21 cellular contexts compared by ENCODE assay signal in genomic region chr2:106175084-106175850, GRCh38. TPM values are rescaled to one million over a fixed set of nuclear protein-coding genes. Genes with fewer than 3 reads are reported as not detected.
DNase-seq lines count a peak whose midpoint lies in the region; ATAC-seq and TF ChIP-seq lines count a peak whose summit lies in the region.
"Had no signal": no experiment of that assay in that cellular context is flagged by ENCODE, and none has a peak within 500 bp of the region (broad histone marks: within the 10 kb centered on the region; RNA-seq: fewer than 3 reads in every experiment).

No MANE protein-coding gene starts in this region.

- H3K36me3 Mint-ChIP-seq in activated naive CD8-positive, alpha-beta T cell treated with anti-CD3 and anti-CD28 coated beads for 36 hours = peaks cover 10% of the 10 kb centered on the region
- H3K36me3 Mint-ChIP-seq in activated CD8-positive, alpha-beta memory T cell treated with anti-CD3 and anti-CD28 coated beads, Interleukin-2, amount 10 ng/mL, durations not matched to agents 7 days and 5 days = peaks cover 6% of the 10 kb centered on the region

- peak overlapping the region; percentile 60; the same call in 1 of the 2 replicates for H3K9ac ChIP-seq in BLaER1

- H3K27ac Mint-ChIP-seq in activated naive CD8-positive, alpha-beta T cell treated with anti-CD3 and anti-CD28 coated beads for 36 hours = peak overlapping the region; percentile 12
- no peak overlapping the region for H3K27ac Mint-ChIP-seq in activated CD8-positive, alpha-beta memory T cell treated with anti-CD3 and anti-CD28 coated beads, Interleukin-2, amount 10 ng/mL, durations not matched to agents 7 days and 5 days
- H3K27ac Mint-ChIP-seq: activated CD4-positive, alpha-beta T cell treated with anti-CD3 and anti-CD28 coated beads for 36 hours; activated T-helper 1 cell treated with anti-CD3 and anti-CD28 coated beads, Interleukin-12 subunit alpha, Interleukin-12 subunit beta, Interleukin-2, Interleukin-4 antibody, amounts not matched to agents 30 ng/mL and 10 ng/mL and 1 ng/mL, durations not matched to agents 14 hours and 24 hours and 36 hours; T-helper 17 cell had no signal

- peak; percentile 50 for ATAC-seq in GM18861 (IDR thresholded peaks at IDR 0.05; ENCODE audit: unreplicated experiment)
- ATAC-seq in lung (ENCODE audit: insufficient read depth, low FRiP score) = peak; percentile 66
- ATAC-seq in HG02571 (IDR thresholded peaks at IDR 0.05; ENCODE audit: unreplicated experiment) = no peak
- ATAC-seq in activated CD8-positive, alpha-beta memory T cell treated with anti-CD3 and anti-CD28 coated beads, Interleukin-2, amount 10 ng/mL, durations not matched to agents 7 days and 5 days = no peak
- ATAC-seq: activated CD4-positive, alpha-beta T cell treated with anti-CD3 and anti-CD28 coated beads for 36 hours; heart left ventricle; K562; left cardiac atrium; T-helper 17 cell had no signal

- no peak for TF ChIP-seq CTCF in lung (IDR thresholded peaks at IDR 0.05; ENCODE audit: control extremely low read depth, extremely low read depth)

- H3K27ac ChIP-seq in BLaER1 (peak overlapping the region; percentile 76), lung (ENCODE audit: low read depth in 1 of 2, low read length in 1 of 2) (peak overlapping the region in 1 of 2 donors; percentile 69), substantia nigra (ENCODE audit: low read depth, low read length, poor library complexity, severe bottlenecking) (no peak overlapping the region)
- H3K27ac ChIP-seq: heart left ventricle, vagina had no signal

- peaks cover 87% of the 10 kb centered on the region for H4K20me1 ChIP-seq in BLaER1

- 80 to 86% methylated on average over 7 of the region's 7 CpGs for WGBS in lung, 2 donors

- H3K9me3 ChIP-seq in BLaER1 (no peaks in the 10 kb centered on the region), lung (ENCODE audit: control insufficient read depth in 2 of 2, insufficient read depth in 1 of 2, low read length in 1 of 2) (no peaks in the 10 kb centered on the region)
- H3K9me3 ChIP-seq: heart left ventricle, vagina had no signal

- CTCF ChIA-PET in activated CD8-positive, alpha-beta memory T cell treated with anti-CD3 and anti-CD28 coated beads, Interleukin-2, amount 10 ng/mL, durations not matched to agents 7 days and 5 days (lab: Charles Lee) = no interaction called here

- peak overlapping the region; percentile 82 for H3K4me2 ChIP-seq in BLaER1
- H3K4me2 ChIP-seq: smooth muscle cell had no signal

- H3K9me3 Mint-ChIP-seq in activated naive CD8-positive, alpha-beta T cell treated with anti-CD3 and anti-CD28 coated beads for 36 hours = no peaks in the 10 kb centered on the region
- H3K9me3 Mint-ChIP-seq in activated CD8-positive, alpha-beta memory T cell treated with anti-CD3 and anti-CD28 coated beads, Interleukin-2, amount 10 ng/mL, durations not matched to agents 7 days and 5 days (ENCODE audit: low read depth) = no peaks in the 10 kb centered on the region
- H3K9me3 Mint-ChIP-seq: activated T-helper 1 cell treated with anti-CD3 and anti-CD28 coated beads, Interleukin-12 subunit alpha, Interleukin-12 subunit beta, Interleukin-2, Interleukin-4 antibody, amounts not matched to agents 30 ng/mL and 10 ng/mL and 1 ng/mL, durations not matched to agents 14 hours and 24 hours and 36 hours had no signal

- peaks cover 43% of the 10 kb centered on the region for H3K36me3 ChIP-seq in BLaER1
- H3K36me3 ChIP-seq in lung (ENCODE audit: control insufficient read depth in 2 of 2, insufficient read depth in 2 of 2, low read length in 2 of 2) = peaks cover 0 to 3% of the 10 kb centered on the region in 2 donors
- H3K36me3 ChIP-seq: heart left ventricle, vagina had no signal

- H3K4me3 ChIP-seq in BLaER1 = no peak overlapping the region
- H3K4me3 ChIP-seq in lung = no peak overlapping the region
- H3K4me3 ChIP-seq: heart left ventricle, K562, smooth muscle cell, vagina had no signal

- no peak for DNase-seq in activated naive CD8-positive, alpha-beta T cell treated with anti-CD3 and anti-CD28 coated beads for 36 hours
- DNase-seq in lung (ENCODE audit: low spot score) (no peak), substantia nigra (lab: John Stamatoyannopoulos, UW) (no peak), MV-4-11 (lab: John Stamatoyannopoulos, UW) (no peak)
- no peak for DNase-seq in activated CD8-positive, alpha-beta memory T cell treated with anti-CD3 and anti-CD28 coated beads, Interleukin-2, amount 10 ng/mL, durations not matched to agents 7 days and 5 days
- DNase-seq: ACHN; activated CD4-positive, alpha-beta T cell treated with anti-CD3 and anti-CD28 coated beads for 36 hours; heart left ventricle; left cardiac atrium; NCI-H2171; NCI-H510A treated with DMSO at 0.1 percent for 48 hours; NK-92 treated with Interleukin-12 subunit alpha and Interleukin-12 subunit beta, amount 100 ng/mL, for 24 hours; stimulated activated CD4-positive, alpha-beta T cell treated with anti-CD3 and anti-CD28 coated beads, Interleukin-2, amount 100 ng/mL, for 24 hours; T-helper 17 cell had no signal

- no peak overlapping the region for H3K4me3 Mint-ChIP-seq in activated naive CD8-positive, alpha-beta T cell treated with anti-CD3 and anti-CD28 coated beads for 36 hours
- no peak overlapping the region for H3K4me3 Mint-ChIP-seq in activated CD8-positive, alpha-beta memory T cell treated with anti-CD3 and anti-CD28 coated beads, Interleukin-2, amount 10 ng/mL, durations not matched to agents 7 days and 5 days
- H3K4me3 Mint-ChIP-seq: activated CD4-positive, alpha-beta T cell treated with anti-CD3 and anti-CD28 coated beads for 36 hours; activated T-helper 1 cell treated with anti-CD3 and anti-CD28 coated beads, Interleukin-12 subunit alpha, Interleukin-12 subunit beta, Interleukin-2, Interleukin-4 antibody, amounts not matched to agents 30 ng/mL and 10 ng/mL and 1 ng/mL, durations not matched to agents 14 hours and 24 hours and 36 hours; T-helper 17 cell had no signal

- no peaks in the 10 kb centered on the region for H3K27me3 ChIP-seq in BLaER1
- no peaks in the 10 kb centered on the region for H3K27me3 ChIP-seq in lung (ENCODE audit: control insufficient read depth, insufficient read depth)
- H3K27me3 ChIP-seq: heart left ventricle, vagina had no signal

- no peaks in the 10 kb centered on the region for H3K27me3 Mint-ChIP-seq in activated naive CD8-positive, alpha-beta T cell treated with anti-CD3 and anti-CD28 coated beads for 36 hours
- H3K27me3 Mint-ChIP-seq in activated CD8-positive, alpha-beta memory T cell treated with anti-CD3 and anti-CD28 coated beads, Interleukin-2, amount 10 ng/mL, durations not matched to agents 7 days and 5 days = no peaks in the 10 kb centered on the region
- H3K27me3 Mint-ChIP-seq: activated CD4-positive, alpha-beta T cell treated with anti-CD3 and anti-CD28 coated beads for 36 hours; T-helper 17 cell had no signal

- peaks cover 53% of the 10 kb centered on the region for H3K4me1 Mint-ChIP-seq in activated naive CD8-positive, alpha-beta T cell treated with anti-CD3 and anti-CD28 coated beads for 36 hours
- H3K4me1 Mint-ChIP-seq in activated CD8-positive, alpha-beta memory T cell treated with anti-CD3 and anti-CD28 coated beads, Interleukin-2, amount 10 ng/mL, durations not matched to agents 7 days and 5 days = peaks cover 17% of the 10 kb centered on the region

- H3K4me1 ChIP-seq in BLaER1 (peaks cover 94% of the 10 kb centered on the region), lung (ENCODE audit: control insufficient read depth in 2 of 2, insufficient read depth in 2 of 2, low read length in 2 of 2) (peaks cover 0 to 14% of the 10 kb centered on the region in 2 donors)

RNA-seq across cellular contexts. Expression of gene UXS1, which starts 18.8 kb away (rescaled TPM):
- 10 to 100 TPM; 43.4 to 44.5 TPM for total RNA-seq in activated naive CD8-positive, alpha-beta T cell treated with anti-CD3 and anti-CD28 coated beads for 36 hours
- 10 to 100 TPM; 49.5 to 96.5 TPM for total RNA-seq in lung
- 10 to 100 TPM; 24.6 to 36.7 TPM for polyA plus RNA-seq in lung
- total RNA-seq in activated CD8-positive, alpha-beta memory T cell treated with anti-CD3 and anti-CD28 coated beads, Interleukin-2, amount 10 ng/mL, durations not matched to agents 7 days and 5 days = 100 to 1,000 TPM in 1 of 2 experiments, 10 to 100 TPM in 1; 90.0 to 115 TPM

Comparison
In these comparisons a context has a peak if more than half of its experiments do, and no peak if none do; other contexts are left out.
1. ATAC-seq: peak in GM18861 (single experiment) and lung (single experiment); none in HG02571 (single experiment) and activated CD8-positive, alpha-beta memory T cell treated with anti-CD3 and anti-CD28 coated beads, Interleukin-2, amount 10 ng/mL, durations not matched to agents 7 days and 5 days (single experiment).